Comparison of ENCODE assay signal across 1 cellular context in the genomic region with DNA sequence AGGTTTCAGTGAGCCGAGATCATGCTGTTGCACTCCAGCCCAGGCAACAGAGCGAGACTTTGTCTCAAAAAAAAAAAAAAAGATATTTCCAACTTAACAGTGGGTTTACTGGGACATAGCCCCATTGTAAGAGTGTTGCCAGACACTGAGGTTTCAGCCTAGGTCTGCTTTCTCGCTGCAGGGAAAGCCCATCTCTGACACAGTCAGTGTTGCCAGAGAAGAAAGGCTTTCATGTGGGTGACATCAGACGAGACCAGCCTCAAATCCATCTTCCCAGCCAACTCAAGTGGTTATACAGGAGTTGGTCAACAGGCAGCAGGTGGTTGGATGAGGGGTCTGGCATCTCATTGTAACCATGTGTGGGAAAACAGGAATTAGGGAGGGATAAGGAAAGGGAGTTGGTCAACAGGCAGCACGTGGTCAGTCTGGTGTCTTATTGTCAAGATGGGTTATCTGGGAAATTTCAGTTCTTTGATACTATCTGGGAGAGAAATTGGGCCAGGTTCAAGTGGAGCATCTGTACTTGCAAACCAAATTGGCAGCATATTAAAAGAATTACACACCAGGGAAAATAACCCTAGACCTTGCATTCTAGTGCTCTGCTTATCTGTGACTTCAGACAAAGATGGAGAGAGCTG.
TF ChIP-seq lines count a peak whose summit lies in the region.

No MANE protein-coding gene starts in this region.

TF ChIP-seq in IMR-90, 13 proteins besides CTCF, POLR2A, EP300 and RAD21 (continued from another document):
- TF ChIP-seq SMC3 (IDR thresholded peaks at IDR 0.05; ENCODE audit: low read depth, low read length) (no peak), FOS (IDR thresholded peaks at IDR 0.05; ENCODE audit: low read depth, low read length) (no peak), MAZ (IDR thresholded peaks at IDR 0.05; ENCODE audit: borderline replicate concordance, low read depth, low read length) (no peak), BHLHE40 (IDR thresholded peaks at IDR 0.05; ENCODE audit: low read depth, low read length) (no peak), RFX5 (IDR thresholded peaks at IDR 0.05; ENCODE audit: low read depth, low read length) (no peak)
